ENCODE assay signal across 14 cellular contexts in the genomic region with DNA sequence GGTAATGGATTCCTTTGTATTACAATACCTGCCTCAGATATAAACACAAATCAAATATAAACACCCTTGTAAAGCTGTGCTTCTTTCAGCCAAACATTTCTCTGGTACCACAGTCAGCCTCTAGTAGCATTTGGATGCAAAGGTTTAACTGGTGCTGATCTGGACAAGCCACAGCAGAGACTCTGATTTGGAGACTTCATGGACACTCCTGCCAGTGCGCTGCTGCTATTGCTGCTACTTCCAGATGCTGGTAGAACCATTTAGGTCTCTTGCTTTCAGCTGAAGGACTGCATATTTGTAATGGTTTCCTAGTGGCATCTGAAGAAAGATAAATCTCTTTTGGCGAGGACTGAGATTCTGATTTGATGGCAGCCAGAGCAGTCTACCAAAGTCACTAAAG. TPM values are rescaled to one million over a fixed set of nuclear protein-coding genes. Genes with fewer than 3 reads are reported as not detected.
DNase-seq lines count a peak whose midpoint lies in the region; ATAC-seq, FAIRE-seq and TF ChIP-seq lines count a peak whose summit lies in the region.
"Had no signal": no experiment of that assay in that cellular context is flagged by ENCODE, and none has a peak within 500 bp of the region (broad histone marks: within the 10 kb centered on the region; RNA-seq: fewer than 3 reads in every experiment).

No MANE protein-coding gene starts in this region.

- H3K27me3 Mint-ChIP-seq in CD8-positive, alpha-beta T cell (ENCODE audit: low read depth) = no peaks in the 10 kb centered on the region
- no peaks in the 10 kb centered on the region for H3K27me3 Mint-ChIP-seq in astrocyte (ENCODE audit: low read depth, unreplicated experiment)
- H3K27me3 Mint-ChIP-seq: activated CD8-positive, alpha-beta memory T cell treated with anti-CD3 and anti-CD28 coated beads, Interleukin-2, amount 10 ng/mL, durations not matched to agents 7 days and 5 days; stimulated activated naive CD8-positive, alpha-beta T cell treated with anti-CD3 and anti-CD28 coated beads, Interleukin-15, amount 100 ng/mL, for 72 hours had no signal

- peak overlapping the region; percentile 22; the same call in 1 of the 2 replicates for H3K4ac ChIP-seq in IMR-90 (ENCODE audit: low read depth, low read length)

- ATAC-seq in CD8-positive, alpha-beta T cell = no peak
- no peak for ATAC-seq in IMR-90 (ENCODE audit: low read depth)
- ATAC-seq: activated CD8-positive, alpha-beta memory T cell treated with anti-CD3 and anti-CD28 coated beads, Interleukin-2, amount 10 ng/mL, durations not matched to agents 7 days and 5 days; sciatic nerve had no signal

- peaks cover 88% of the 10 kb centered on the region for H3K79me2 ChIP-seq in astrocyte (ENCODE audit: insufficient read depth, low read length)

- H3K36me3 Mint-ChIP-seq in CD8-positive, alpha-beta T cell = peaks cover 47% of the 10 kb centered on the region
- H3K36me3 Mint-ChIP-seq in astrocyte (ENCODE audit: low read depth, unreplicated experiment) = peaks cover 21% of the 10 kb centered on the region

- no peak overlapping the region for H2AK5ac ChIP-seq in IMR-90 (ENCODE audit: low read depth, low read length)

- H3K4me1 Mint-ChIP-seq in CD8-positive, alpha-beta T cell (ENCODE audit: low read depth) = peaks cover 71% of the 10 kb centered on the region
- H3K4me1 Mint-ChIP-seq in astrocyte (ENCODE audit: low read depth, unreplicated experiment) = peaks cover 25% of the 10 kb centered on the region

- H4K8ac ChIP-seq in IMR-90 (ENCODE audit: low read depth in 2 of 2, low read length in 2 of 2) = no peak overlapping the region

- H3K9me1 ChIP-seq in IMR-90 (ENCODE audit: insufficient read depth, low read length) = peaks cover 9% of the 10 kb centered on the region

- no peak overlapping the region for H2BK5ac ChIP-seq in IMR-90 (ENCODE audit: low read depth, low read length, poor library complexity, severe bottlenecking)

- H3K4me3 ChIP-seq in CD8-positive, alpha-beta T cell (ENCODE audit: low read depth, low read length) = no peak overlapping the region
- H3K4me3 ChIP-seq in IMR-90 (ENCODE audit: insufficient read depth, low read depth, low read length) (no peak overlapping the region), astrocyte (ENCODE audit: insufficient read depth, low read depth, low read length) (no peak overlapping the region), mesodermal cell (ENCODE audit: extremely low read depth, insufficient read depth, low read length, poor library complexity, severe bottlenecking) (no peak overlapping the region)
- H3K4me3 ChIP-seq: colonic mucosa had no signal

- no peak overlapping the region for H4K5ac ChIP-seq in IMR-90 (ENCODE audit: low read depth, low read length)

- no peak overlapping the region for H3K18ac ChIP-seq in IMR-90 (ENCODE audit: low read depth, low read length)

- no peak overlapping the region for H3K56ac ChIP-seq in IMR-90 (ENCODE audit: extremely low read depth, insufficient read depth, low read length)

- no peak overlapping the region for H2AK9ac ChIP-seq in IMR-90 (replicated peaks; ENCODE audit: low read depth, low read length, poor library complexity)

- peaks cover 8% of the 10 kb centered on the region for H3K9me3 Mint-ChIP-seq in CD8-positive, alpha-beta T cell
- H3K9me3 Mint-ChIP-seq in astrocyte (ENCODE audit: unreplicated experiment) = peaks cover 7% of the 10 kb centered on the region

- no peak overlapping the region for H2BK15ac ChIP-seq in IMR-90 (ENCODE audit: low read depth, low read length)

- BruUV-seq in IMR-90 (replicated peaks; lab: Mats Ljungman, UMichigan) = no TSS peak

- H3K4me2 ChIP-seq in IMR-90 (ENCODE audit: low read depth, low read length) (no peak overlapping the region), astrocyte (ENCODE audit: low read length) (no peak overlapping the region)

- H4K20me1 ChIP-seq in IMR-90 (ENCODE audit: insufficient read depth, low read length) (peaks cover 21% of the 10 kb centered on the region; the same call in 1 of the 2 replicates), astrocyte (ENCODE audit: insufficient read depth, low read length) (peaks cover 70% of the 10 kb centered on the region)

- POLR2A ChIA-PET in CD8-positive, alpha-beta T cell (lab: Charles Lee) = interaction anchor here (0.7 kb wide), 1 partner anchor 18 kb away, joined by 6 read pairs; no protein-coding TSS in a partner anchor
- POLR2A ChIA-PET in IMR-90 (lab: Charles Lee; ENCODE audit: unreplicated experiment) = no interaction called here

- no peak for DNase-seq in CD8-positive, alpha-beta T cell
- DNase-seq in IMR-90 (peak; percentile 9), astrocyte (ENCODE audit: low read depth) (peak; percentile 16), glomerular visceral epithelial cell (ENCODE audit: extremely low spot score) (no peak), dedifferentiated amniotic fluid mesenchymal stem cell (ENCODE audit: extremely low spot score) (no peak), amniotic stem cell (lab: John Stamatoyannopoulos, UW) (no peak)
- no peak for DNase-seq in activated CD8-positive, alpha-beta memory T cell treated with anti-CD3 and anti-CD28 coated beads for 24 hours
- DNase-seq: activated CD8-positive, alpha-beta memory T cell treated with anti-CD3 and anti-CD28 coated beads, Interleukin-2, amount 10 ng/mL, durations not matched to agents 7 days and 5 days; colonic mucosa; MV-4-11; stimulated activated naive CD8-positive, alpha-beta T cell treated with anti-CD3 and anti-CD28 coated beads, Interleukin-15, amount 100 ng/mL, for 72 hours had no signal

- dilution Hi-C loops in IMR-90 (cut with HindIII; ENCODE audit: low sequenced_read_pairs, unreplicated experiment) = no loop called here

- intact Hi-C loops in CD8-positive, alpha-beta T cell (cut with DNase I, micrococcal nuclease) = loop anchor here in 1 of 2 experiments (5.0 kb wide), 1 partner anchor 33 kb away; no protein-coding TSS in a partner anchor
- intact Hi-C loops in IMR-90 (cut with micrococcal nuclease) = no loop called here

- no peak for TF ChIP-seq RAD21 in IMR-90 (IDR thresholded peaks at IDR 0.05; ENCODE audit: low read length)

- H3K23ac ChIP-seq in IMR-90 (ENCODE audit: low read depth, low read length) = peak overlapping the region; percentile 8; the same call in 1 of the 2 replicates

- peaks cover 8 to 44% of the 10 kb centered on the region in 2 experiments for H3K79me1 ChIP-seq in IMR-90 (ENCODE audit: low read depth in 1 of 2, low read length in 2 of 2)

- no peak overlapping the region for H2AFZ ChIP-seq in IMR-90 (replicated peaks; ENCODE audit: low read length, poor library complexity)
- no peak overlapping the region for H2AFZ ChIP-seq in astrocyte (ENCODE audit: low read depth, low read length)

- peak overlapping the region; percentile 32 for H3K4me3 Mint-ChIP-seq in CD8-positive, alpha-beta T cell
- no peak overlapping the region for H3K4me3 Mint-ChIP-seq in astrocyte (ENCODE audit: unreplicated experiment)
- H3K4me3 Mint-ChIP-seq: activated CD8-positive, alpha-beta memory T cell treated with anti-CD3 and anti-CD28 coated beads, Interleukin-2, amount 10 ng/mL, durations not matched to agents 7 days and 5 days had no signal

- H3K9me3 ChIP-seq in CD8-positive, alpha-beta T cell (ENCODE audit: low read length) = no peaks in the 10 kb centered on the region
- H3K9me3 ChIP-seq in IMR-90 (ENCODE audit: control insufficient read depth, insufficient read depth, low read length) = peaks cover 4% of the 10 kb centered on the region
- H3K9me3 ChIP-seq in astrocyte (ENCODE audit: insufficient read depth, low read depth, low read length) = no peaks in the 10 kb centered on the region
- H3K9me3 ChIP-seq in mesodermal cell (ENCODE audit: control insufficient read depth, low read length) = peaks cover 31% of the 10 kb centered on the region
- H3K9me3 ChIP-seq: colonic mucosa had no signal

- WGBS in IMR-90 (ENCODE audit: extremely low coverage in 2 of 2, insufficient read length in 1 of 2), 2 experiments = no CpG with 5 or more reads among the region's 2 CpGs
- WGBS in mesodermal cell (ENCODE audit: insufficient coverage in 2 of 2), 2 experiments = 63 to 100% methylated on average over 1 of the region's 2 CpGs

- H3K4me1 ChIP-seq in CD8-positive, alpha-beta T cell (ENCODE audit: insufficient read depth, low read length) = peaks cover 25% of the 10 kb centered on the region
- H3K4me1 ChIP-seq in IMR-90 (ENCODE audit: control insufficient read depth, insufficient read depth, low read length) (peaks cover 14% of the 10 kb centered on the region), astrocyte (ENCODE audit: insufficient read depth, low read length) (peaks cover 6% of the 10 kb centered on the region), mesodermal cell (ENCODE audit: control insufficient read depth, insufficient read depth, low read length, poor library complexity, severe bottlenecking) (peaks cover 36% of the 10 kb centered on the region)
- H3K4me1 ChIP-seq: colonic mucosa had no signal

- no peak for TF ChIP-seq CTCF in CD8-positive, alpha-beta T cell (IDR thresholded peaks at IDR 0.05)
- TF ChIP-seq CTCF in IMR-90 (conservative IDR thresholded peaks at IDR 0.05; ENCODE audit: low read depth, low read length) (no peak), astrocyte (IDR thresholded peaks at IDR 0.05; ENCODE audit: insufficient read depth, low read depth, low read length) (no peak)

- peak overlapping the region; percentile 84 for H3K27ac Mint-ChIP-seq in CD8-positive, alpha-beta T cell
- no peak overlapping the region for H3K27ac Mint-ChIP-seq in astrocyte (ENCODE audit: unreplicated experiment)

- no peak overlapping the region for H3K27ac ChIP-seq in CD8-positive, alpha-beta T cell (ENCODE audit: low read depth, low read length)
- H3K27ac ChIP-seq in IMR-90 (ENCODE audit: insufficient read depth, low read length) (no peak overlapping the region), astrocyte (ENCODE audit: low read depth, low read length) (no peak overlapping the region), mesodermal cell (ENCODE audit: low read depth, low read length, severe bottlenecking) (peak overlapping the region; percentile 82)
- H3K27ac ChIP-seq: colonic mucosa, RWPE1 had no signal

- no peak for TF ChIP-seq POLR2A in IMR-90 (IDR thresholded peaks at IDR 0.05; ENCODE audit: low read depth, low read length)

- H3K36me3 ChIP-seq in CD8-positive, alpha-beta T cell (ENCODE audit: insufficient read depth, low read length) = peaks cover 5% of the 10 kb centered on the region
- H3K36me3 ChIP-seq in IMR-90 (ENCODE audit: control insufficient read depth, insufficient read depth, low read length) (peaks cover 2% of the 10 kb centered on the region), astrocyte (ENCODE audit: insufficient read depth, low read length) (no peaks in the 10 kb centered on the region), mesodermal cell (ENCODE audit: control insufficient read depth, insufficient read depth, low read length) (peaks cover 10% of the 10 kb centered on the region)
- H3K36me3 ChIP-seq: colonic mucosa had no signal

- H4K91ac ChIP-seq in IMR-90 (ENCODE audit: insufficient read depth, low read depth, low read length) = no peak overlapping the region

- 0 out of 2 replicates have a peak overlapping the region, but pooled peaks have one; percentile 10 for H3K14ac ChIP-seq in IMR-90 (replicated peaks; ENCODE audit: low read depth, low read length)

- H3K9ac ChIP-seq in IMR-90 (ENCODE audit: low read depth, low read length) (no peak overlapping the region), astrocyte (ENCODE audit: low read length) (no peak overlapping the region)

- no peak overlapping the region for H2BK20ac ChIP-seq in IMR-90 (ENCODE audit: low read depth, low read length)

- CTCF ChIA-PET in CD8-positive, alpha-beta T cell (lab: Charles Lee) = interaction anchor here (1.0 kb wide), 1 partner anchor 36 kb away, joined by 3 read pairs; no protein-coding TSS in a partner anchor
- CTCF ChIA-PET in IMR-90 (lab: Yijun Ruan, JAX) = no interaction called here

- no peak for FAIRE-seq in astrocyte (lab: Jason Lieb, UNC)

- no peaks in the 10 kb centered on the region for H3K27me3 ChIP-seq in CD8-positive, alpha-beta T cell (ENCODE audit: insufficient read depth, low read length)
- no peaks in the 10 kb centered on the region for H3K27me3 ChIP-seq in IMR-90 (ENCODE audit: control insufficient read depth, insufficient read depth, low read length)
- no peaks in the 10 kb centered on the region for H3K27me3 ChIP-seq in astrocyte (ENCODE audit: insufficient read depth, low read length)
- H3K27me3 ChIP-seq: colonic mucosa had no signal

- no peak overlapping the region; the same call in 1 of the 2 replicates for H2BK120ac ChIP-seq in IMR-90 (ENCODE audit: low read depth, low read length)

- in situ Hi-C loops in IMR-90 (cut with MboI; ENCODE audit: low sequenced_read_pairs) = no loop called here

RNA-seq across cellular contexts. Expression of a gene that starts 36.9 kb away (rescaled TPM):
- total RNA-seq in CD8-positive, alpha-beta T cell = 10 to 100 TPM; 54.8 to 68.7 TPM
- total RNA-seq in IMR-90 (2012; rRNA removed) (23.7 and 50.3 TPM in 2 replicates), astrocyte (43.7 and 48.6 TPM in 2 replicates)
- polyA plus RNA-seq in IMR-90 (2012; rRNA removed) = 24.3 and 25.4 TPM in 2 replicates
- polyA plus RNA-seq in IMR-90 (2012; cell fraction: cytosol; rRNA removed) = 2.6 and 4.5 TPM in 2 replicates
- polyA plus RNA-seq in IMR-90 (2012; cell fraction: nucleus; rRNA removed; ENCODE audit: low replicate concordance) = 0.81 and 13.0 TPM in 2 replicates
- polyA plus RNA-seq in mesodermal cell (2013, experiment 1 of 2) = 65.0 TPM
- 74.3 TPM for polyA plus RNA-seq in mesodermal cell (2013, experiment 2 of 2)

RNA-seq across cellular contexts. Expression of a gene that starts 58.8 kb away (rescaled TPM):
- 1 to 10 TPM; 1.2 to 1.5 TPM for total RNA-seq in CD8-positive, alpha-beta T cell
- total RNA-seq in IMR-90 (2012; rRNA removed) (0.56 and 0.72 TPM in 2 replicates), astrocyte (22.0 and 23.6 TPM in 2 replicates)
- 0.72 and 0.97 TPM in 2 replicates for polyA plus RNA-seq in IMR-90 (2012; rRNA removed)
- 0.38 and 0.62 TPM in 2 replicates for polyA plus RNA-seq in IMR-90 (2012; cell fraction: cytosol; rRNA removed)
- polyA plus RNA-seq in IMR-90 (2012; cell fraction: nucleus; rRNA removed; ENCODE audit: low replicate concordance) = 1.1 and 3.3 TPM in 2 replicates
- polyA plus RNA-seq in mesodermal cell (2013, experiment 1 of 2) = 2.5 TPM
- 1.8 TPM for polyA plus RNA-seq in mesodermal cell (2013, experiment 2 of 2)

Comparison
In these comparisons a context has a peak if more than half of its experiments do, and no peak if none do; other contexts are left out.
1. DNase-seq: peak in IMR-90 (single experiment) and astrocyte (single experiment); none in CD8-positive, alpha-beta T cell (0 of 7), glomerular visceral epithelial cell (single experiment), activated CD8-positive, alpha-beta memory T cell treated with anti-CD3 and anti-CD28 coated beads for 24 hours (single experiment), dedifferentiated amniotic fluid mesenchymal stem cell (single experiment) and amniotic stem cell (single experiment).